In the genomic region with DNA sequence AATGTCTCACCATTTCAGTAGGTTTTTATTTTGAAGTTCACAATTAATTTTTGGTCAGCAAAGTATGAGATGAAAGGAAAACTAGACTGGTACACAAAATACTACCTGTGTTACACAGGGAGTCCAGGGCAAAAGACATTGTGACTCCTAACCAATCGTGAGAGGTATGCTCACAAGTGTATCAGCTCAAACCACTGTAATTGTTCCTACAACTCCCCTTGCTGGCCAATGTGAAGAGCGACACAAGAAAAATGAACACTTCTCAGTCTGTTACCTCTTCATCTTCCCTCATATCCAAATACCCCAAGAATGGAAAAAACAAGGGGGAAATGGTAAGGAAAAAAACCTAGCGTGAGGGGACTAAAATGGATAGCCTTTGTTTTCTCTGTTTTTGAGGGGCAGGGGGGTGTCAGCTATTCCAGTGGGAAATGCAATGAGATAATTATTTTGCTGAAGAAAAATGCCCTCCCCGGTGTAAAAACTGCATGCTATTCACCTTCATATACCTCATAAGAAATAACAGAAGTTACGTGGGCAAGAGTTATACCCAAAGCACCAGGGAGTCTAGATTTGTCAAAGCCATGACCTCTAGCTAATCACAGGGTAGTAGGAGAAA, we compare ENCODE assay signal across 8 cellular contexts. TPM values are rescaled to one million over a fixed set of nuclear protein-coding genes. Genes with fewer than 3 reads are reported as not detected.
DNase-seq lines count a peak whose midpoint lies in the region; ATAC-seq and TF ChIP-seq lines count a peak whose summit lies in the region.

No MANE protein-coding gene starts in this region.

- ATAC-seq in GM18867 (IDR thresholded peaks at IDR 0.05; ENCODE audit: unreplicated experiment) (peak; percentile 65), HG03108 (IDR thresholded peaks at IDR 0.05; ENCODE audit: unreplicated experiment) (peak; percentile 70), GM18870 (IDR thresholded peaks at IDR 0.05; ENCODE audit: unreplicated experiment) (no peak)

- TF ChIP-seq CTCF in mammary epithelial cell (conservative IDR thresholded peaks at IDR 0.05 in 1 of 2, IDR thresholded peaks at IDR 0.05 in 1 of 2; ENCODE audit: extremely low read depth in 1 of 2, insufficient read depth in 1 of 2, low read depth in 1 of 2, low read length in 2 of 2): peak; percentile 39 to 67

- dilution Hi-C loops in mammary epithelial cell (cut with HindIII; ENCODE audit: low sequenced_read_pairs): no loop called here

- CTCF ChIA-PET in mammary epithelial cell (lab: Charles Lee; ENCODE audit: low non-redundant PET): interaction anchor here (0.6 to 1.0 kb wide), 4 partner anchors 50 to 402 kb away, joined by 3 to 4 read pairs (median 4); no protein-coding TSS in a partner anchor

- 50% methylated on average over 5 of the region's 5 CpGs for WGBS in mammary epithelial cell (ENCODE audit: low coverage, missing lambda C conversion rate)

- H4K20me1 ChIP-seq in mammary epithelial cell (ENCODE audit: insufficient read depth, low read length): no peaks in the 10 kb centered on the region

- H3K4me1 ChIP-seq in mammary epithelial cell (ENCODE audit: insufficient read depth, low read length): no peaks in the 10 kb centered on the region
- H3K4me1 ChIP-seq in mucosa of stomach (ENCODE audit: control insufficient read depth, insufficient read depth, low read length): peaks cover 28% of the 10 kb centered on the region

- H3K4me2 ChIP-seq in mammary epithelial cell (ENCODE audit: insufficient read depth, low read depth, low read length): no peak overlapping the region

- H2AFZ ChIP-seq in mammary epithelial cell (ENCODE audit: low read depth, low read length): no peak overlapping the region

- in situ Hi-C loops in mammary epithelial cell (cut with MboI; ENCODE audit: low sequenced_read_pairs in 2 of 2): no loop called here

- H3K27me3 ChIP-seq in mammary epithelial cell (ENCODE audit: insufficient read depth, low read length): no peaks in the 10 kb centered on the region
- H3K27me3 ChIP-seq in mucosa of stomach (ENCODE audit: control insufficient read depth, insufficient read depth, low read length): no peaks in the 10 kb centered on the region

- peak; percentile 64 for DNase-seq in COR-L47 (lab: John Stamatoyannopoulos, UW)
- peak; percentile 72 for DNase-seq in NCI-H510A treated with DMSO at 0.1 percent for 48 hours (lab: John Stamatoyannopoulos, UW)
- DNase-seq in mammary epithelial cell: peak; percentile 34
- no peak for DNase-seq in OCI-M2 (lab: John Stamatoyannopoulos, UW; ENCODE audit: unreplicated experiment)

- H3K4me3 ChIP-seq in mammary epithelial cell (replicated peaks in 1 of 3; ENCODE audit: insufficient read depth in 1 of 3, low read depth in 2 of 3, low read length in 3 of 3) (no peak overlapping the region), mucosa of stomach (ENCODE audit: low read length) (no peak overlapping the region)

- no peaks in the 10 kb centered on the region for H3K9me3 ChIP-seq in mammary epithelial cell (replicated peaks; ENCODE audit: insufficient read depth, low read length)
- H3K9me3 ChIP-seq in mucosa of stomach (ENCODE audit: control insufficient read depth, low read length): no peaks in the 10 kb centered on the region

- H3K79me2 ChIP-seq in mammary epithelial cell (ENCODE audit: insufficient read depth, low read length): no peaks in the 10 kb centered on the region

- no peak overlapping the region for H3K27ac ChIP-seq in mammary epithelial cell (ENCODE audit: insufficient read depth, low read depth, low read length)

- intact Hi-C loops in mammary epithelial cell (cut with micrococcal nuclease): loop anchor here (2.0 kb wide), 3 partner anchors 168 to 662 kb away; partner anchors contain the start of gene N4BP2

- no TSS peak for BruUV-seq in mammary epithelial cell (replicated peaks; lab: Mats Ljungman, UMichigan)

- H3K9ac ChIP-seq in mammary epithelial cell (ENCODE audit: insufficient read depth, low read length) (no peak overlapping the region), mucosa of stomach (ENCODE audit: low read length) (peak overlapping the region; percentile 48)

- H3K36me3 ChIP-seq in mammary epithelial cell (ENCODE audit: insufficient read depth, low read length) (no peaks in the 10 kb centered on the region), mucosa of stomach (ENCODE audit: control insufficient read depth, insufficient read depth, low read length) (no peaks in the 10 kb centered on the region)

RNA-seq across cellular contexts. Expression of gene NSUN7, which starts 30.6 kb away (rescaled TPM):
- total RNA-seq in mammary epithelial cell: under 1 TPM in 1 of 2 donors, not detected in 1; 0.33 TPM
- polyA plus RNA-seq in mammary epithelial cell: not detected
- not detected for polyA minus RNA-seq in mammary epithelial cell
